8 cellular contexts compared by ENCODE assay signal in the genomic region with DNA sequence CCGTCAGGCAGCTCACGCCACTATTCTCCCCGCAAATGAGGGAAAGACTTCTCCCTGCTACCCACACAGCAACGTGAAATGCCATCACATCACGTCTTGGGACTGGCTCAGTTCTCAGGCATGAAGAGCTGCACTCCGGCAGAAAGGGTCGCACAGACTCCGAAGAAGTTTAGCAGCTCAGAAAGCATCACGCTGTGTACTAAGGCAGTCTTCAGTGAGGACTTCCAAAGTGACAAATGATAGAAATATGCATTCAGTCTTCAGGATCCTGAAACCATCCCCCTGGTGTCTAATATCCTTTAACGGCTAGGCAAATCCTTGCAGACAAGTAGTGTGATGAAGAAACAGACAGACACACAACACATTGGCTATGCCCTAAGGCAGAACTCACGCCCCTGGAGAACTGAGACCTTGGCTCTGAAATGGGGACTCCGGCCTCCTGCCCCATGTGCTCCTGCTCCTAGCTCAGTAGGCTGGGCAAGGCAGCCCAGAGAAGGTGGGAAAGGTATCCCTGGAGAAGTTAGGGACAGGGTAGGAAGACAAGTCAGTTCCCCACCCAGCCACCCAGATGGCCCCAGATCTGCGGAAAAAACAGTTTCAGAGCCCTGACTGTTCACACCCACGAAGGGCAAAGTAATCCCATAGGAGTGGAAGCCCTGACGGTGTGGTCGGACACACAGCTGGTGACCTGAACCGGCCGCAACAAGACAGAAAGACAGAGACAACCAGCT. TPM values are rescaled to one million over a fixed set of nuclear protein-coding genes. Genes with fewer than 3 reads are reported as not detected.
DNase-seq lines count a peak whose midpoint lies in the region; ATAC-seq and TF ChIP-seq lines count a peak whose summit lies in the region.

No MANE protein-coding gene starts in this region.

- H3K36me3 ChIP-seq in Caco-2 (ENCODE audit: control insufficient read depth, insufficient read depth, low read length) (no peaks in the 10 kb centered on the region), esophagus squamous epithelium (peaks cover 0 to 5% (median 0%) of the 10 kb centered on the region in 3 donors)

- intact Hi-C loops in Caco-2 (cut with micrococcal nuclease; ENCODE audit: unreplicated experiment) (loop anchor here (5.0 to 10.0 kb wide), 3 partner anchors 84 to 257 kb away; no protein-coding TSS in a partner anchor), esophagus squamous epithelium (cut with DNase I) (loop anchor here (10.0 kb wide), 1 partner anchor 604 kb away; no protein-coding TSS in a partner anchor)

- H3K4me1 ChIP-seq in Caco-2 (peaks cover 51% of the 10 kb centered on the region), esophagus squamous epithelium (peaks cover 23 to 50% (median 25%) of the 10 kb centered on the region in 3 donors)

- no peak for ATAC-seq in GM21737 (IDR thresholded peaks at IDR 0.05; ENCODE audit: unreplicated experiment)

- WGBS in esophagus squamous epithelium, 2 donors, result 16 to 36% methylated on average over 12 to 18 of the region's 18 CpGs

- H3K27ac ChIP-seq in esophagus squamous epithelium, result peak overlapping the region; percentile 54 to 91 (median 81)

- H3K27ac Mint-ChIP-seq in Caco-2 (ENCODE audit: unreplicated experiment), result peak overlapping the region; percentile 49
- H3K27ac Mint-ChIP-seq in osteocyte (ENCODE audit: unreplicated experiment), result peak overlapping the region; percentile 51

- no peak for TF ChIP-seq CTCF in Caco-2 (IDR thresholded peaks at IDR 0.05; ENCODE audit: insufficient read depth in 1 of 2, low read depth in 1 of 2, low read length in 1 of 2, severe bottlenecking in 1 of 2, unreplicated experiment in 1 of 2)
- no peak for TF ChIP-seq CTCF in esophagus squamous epithelium (IDR thresholded peaks at IDR 0.05)
- no peak for TF ChIP-seq CTCF in osteocyte (IDR thresholded peaks at IDR 0.05)

- H3K4me1 Mint-ChIP-seq in Caco-2 (ENCODE audit: low read depth, unreplicated experiment) (peaks cover 36% of the 10 kb centered on the region), osteocyte (ENCODE audit: unreplicated experiment) (peaks cover 38% of the 10 kb centered on the region)

- peak overlapping the region; percentile 79 for H3K4me3 Mint-ChIP-seq in Caco-2 (ENCODE audit: unreplicated experiment)
- H3K4me3 Mint-ChIP-seq in osteocyte (ENCODE audit: unreplicated experiment), result peak overlapping the region; percentile 73

- H3K9me3 ChIP-seq in Caco-2 (no peaks in the 10 kb centered on the region), esophagus squamous epithelium (no peaks in the 10 kb centered on the region)

- H3K27me3 Mint-ChIP-seq in Caco-2 (ENCODE audit: insufficient read depth, unreplicated experiment), result no peaks in the 10 kb centered on the region
- H3K27me3 Mint-ChIP-seq in osteocyte (ENCODE audit: unreplicated experiment), result peaks cover 34% of the 10 kb centered on the region

- POLR2A ChIA-PET in Caco-2 (lab: Charles Lee), result no interaction called here

- H3K9me3 Mint-ChIP-seq in Caco-2 (ENCODE audit: unreplicated experiment) (no peaks in the 10 kb centered on the region), osteocyte (ENCODE audit: unreplicated experiment) (no peaks in the 10 kb centered on the region)

- TF ChIP-seq POLR2A in esophagus squamous epithelium (IDR thresholded peaks at IDR 0.05) (no peak), erythroblast (IDR thresholded peaks at IDR 0.05; ENCODE audit: low read length) (no peak)

- H3K36me3 Mint-ChIP-seq in Caco-2 (ENCODE audit: insufficient read depth, unreplicated experiment) (no peaks in the 10 kb centered on the region), osteocyte (ENCODE audit: unreplicated experiment) (no peaks in the 10 kb centered on the region)

- BruUV-seq in Caco-2 (replicated peaks; lab: Mats Ljungman, UMichigan), result TSS peak; percentile 10

- H3K27me3 ChIP-seq in Caco-2 (replicated peaks; ENCODE audit: control insufficient read depth, insufficient read depth, low read length) (no peaks in the 10 kb centered on the region), esophagus squamous epithelium (peaks cover 0 to 12% (median 0%) of the 10 kb centered on the region in 4 donors)

- CTCF ChIA-PET in Caco-2 (lab: Charles Lee), result interaction anchor here (1.2 kb wide), 1 partner anchor 110 kb away, joined by 3 read pairs; no protein-coding TSS in a partner anchor

- peak overlapping the region; percentile 66 for H3K4me3 ChIP-seq in Caco-2 (ENCODE audit: low read depth, low read length)
- peak overlapping the region; percentile 66 to 82 (median 72) for H3K4me3 ChIP-seq in esophagus squamous epithelium

- peak in 1 of 2 experiments; percentile 3 for DNase-seq in Caco-2
- DNase-seq in NAMALWA (ENCODE audit: low spot score), result peak; percentile 35
- DNase-seq in esophagus squamous epithelium (lab: John Stamatoyannopoulos, UW), result no peak
- no peak for DNase-seq in osteocyte (ENCODE audit: extremely low spot score, unreplicated experiment)
- DNase-seq in erythroblast (lab: John Stamatoyannopoulos, UW), result no peak
- no peak for DNase-seq in OCI-M1 (lab: John Stamatoyannopoulos, UW)
- no peak for DNase-seq in NCI-H1436 (lab: John Stamatoyannopoulos, UW)

RNA-seq across cellular contexts. Expression of gene XYLT1, which starts 1.6 kb away (rescaled TPM):
- total RNA-seq in Caco-2 (2022) (12.5 and 12.8 TPM in 2 replicates), esophagus squamous epithelium (10 to 100 TPM in 2 of 4 donors, 1 to 10 TPM in 2; 6.6 to 17.2 (median 10.0) TPM), osteocyte (9.0 and 11.1 TPM in 2 replicates)
